22 cellular contexts compared by ENCODE assay signal in genomic region chr3:21859124-21859781, GRCh38.
"Had no signal": no experiment of that assay in that cellular context is flagged by ENCODE, and none has a peak within 500 bp of the region (broad histone marks: within the 10 kb centered on the region; RNA-seq: fewer than 3 reads in every experiment).

No MANE protein-coding gene starts in this region.

- H3K9me3 ChIP-seq: breast epithelium, esophagus squamous epithelium, heart right ventricle, ovary, right lobe of liver had no signal

- H3K4me2 ChIP-seq: smooth muscle cell had no signal

- H3K27me3 Mint-ChIP-seq: activated CD4-positive, alpha-beta memory T cell treated with anti-CD3 and anti-CD28 coated beads, Interleukin-2, amount 10 ng/mL, durations not matched to agents 7 days and 5 days; activated naive CD8-positive, alpha-beta T cell treated with anti-CD3 and anti-CD28 coated beads for 36 hours; activated T-helper 17 cell treated with anti-CD3 and anti-CD28 coated beads, Interleukin-2, amount 50 U/mL, for 72 hours; stimulated activated memory B cell treated with anti-CD40 and anti-IgM and Interleukin-4, amounts not matched to agents 10 μg/mL and 1 μg/mL and 100 μg/mL, for 72 hours had no signal

- H3K27ac ChIP-seq: breast epithelium, coronary artery, esophagus squamous epithelium, ovary, right lobe of liver had no signal

- ATAC-seq: activated T-helper 17 cell treated with anti-CD3 and anti-CD28 coated beads, Interleukin-2, amount 50 U/mL, for 72 hours; left colon; right lobe of liver; stimulated activated memory B cell treated with anti-CD40 and anti-IgM and Interleukin-4, amounts not matched to agents 10 μg/mL and 1 μg/mL and 100 μg/mL, for 72 hours had no signal

- H3K36me3 Mint-ChIP-seq: activated naive CD8-positive, alpha-beta T cell treated with anti-CD3 and anti-CD28 coated beads for 36 hours; stimulated activated memory B cell treated with anti-CD40 and anti-IgM and Interleukin-4, amounts not matched to agents 10 μg/mL and 1 μg/mL and 100 μg/mL, for 72 hours had no signal

- H3K27ac Mint-ChIP-seq: activated CD4-positive, alpha-beta memory T cell treated with anti-CD3 and anti-CD28 coated beads, Interleukin-2, amount 10 ng/mL, durations not matched to agents 7 days and 5 days; activated naive CD8-positive, alpha-beta T cell treated with anti-CD3 and anti-CD28 coated beads for 36 hours; activated T-helper 17 cell treated with anti-CD3 and anti-CD28 coated beads, Interleukin-2, amount 50 U/mL, for 72 hours; stimulated activated memory B cell treated with anti-CD40 and anti-IgM and Interleukin-4, amounts not matched to agents 10 μg/mL and 1 μg/mL and 100 μg/mL, for 72 hours had no signal

- DNase-seq: activated CD4-positive, alpha-beta memory T cell treated with anti-CD3 and anti-CD28 coated beads, Interleukin-2, amount 10 ng/mL, durations not matched to agents 7 days and 5 days; activated CD4-positive, alpha-beta T cell treated with anti-CD3 and anti-CD28 coated beads for 48 hours; activated CD4-positive, CD25-positive, alpha-beta regulatory T cell; activated naive CD4-positive, alpha-beta T cell; activated naive CD8-positive, alpha-beta T cell treated with anti-CD3 and anti-CD28 coated beads for 36 hours; activated T-cell treated with anti-CD3 and anti-CD28 coated beads, Interleukin-2, amount 50 U/mL, for 1 hour; amniotic stem cell; effector CD4-positive, alpha-beta T cell; esophagus squamous epithelium; heart right ventricle; left colon; midbrain; ovary; right lobe of liver; stimulated activated CD4-positive, alpha-beta T cell treated with anti-CD3 and anti-CD28 coated beads, Interleukin-4, amount 100 ng/mL, for 4 hours; T-helper 1 cell; T-helper 9 cell had no signal

- H3K27me3 ChIP-seq: breast epithelium, esophagus squamous epithelium, heart right ventricle, ovary, right lobe of liver had no signal

- H3K4me1 Mint-ChIP-seq: activated CD4-positive, alpha-beta memory T cell treated with anti-CD3 and anti-CD28 coated beads, Interleukin-2, amount 10 ng/mL, durations not matched to agents 7 days and 5 days; activated naive CD8-positive, alpha-beta T cell treated with anti-CD3 and anti-CD28 coated beads for 36 hours; activated T-helper 17 cell treated with anti-CD3 and anti-CD28 coated beads, Interleukin-2, amount 50 U/mL, for 72 hours; stimulated activated memory B cell treated with anti-CD40 and anti-IgM and Interleukin-4, amounts not matched to agents 10 μg/mL and 1 μg/mL and 100 μg/mL, for 72 hours had no signal

- H3K9me3 Mint-ChIP-seq: stimulated activated memory B cell treated with anti-CD40 and anti-IgM and Interleukin-4, amounts not matched to agents 10 μg/mL and 1 μg/mL and 100 μg/mL, for 72 hours had no signal

- H3K4me1 ChIP-seq: breast epithelium, esophagus squamous epithelium, right lobe of liver had no signal

- H3K4me3 Mint-ChIP-seq: activated CD4-positive, alpha-beta memory T cell treated with anti-CD3 and anti-CD28 coated beads, Interleukin-2, amount 10 ng/mL, durations not matched to agents 7 days and 5 days; activated naive CD8-positive, alpha-beta T cell treated with anti-CD3 and anti-CD28 coated beads for 36 hours; activated T-helper 17 cell treated with anti-CD3 and anti-CD28 coated beads, Interleukin-2, amount 50 U/mL, for 72 hours; stimulated activated memory B cell treated with anti-CD40 and anti-IgM and Interleukin-4, amounts not matched to agents 10 μg/mL and 1 μg/mL and 100 μg/mL, for 72 hours had no signal

- H3K4me3 ChIP-seq: breast epithelium, coronary artery, esophagus squamous epithelium, heart right ventricle, ovary, right lobe of liver, smooth muscle cell had no signal

- H3K36me3 ChIP-seq: breast epithelium, esophagus squamous epithelium, heart right ventricle, ovary, right lobe of liver had no signal
